8 cellular contexts compared by ENCODE assay signal in the genomic region with DNA sequence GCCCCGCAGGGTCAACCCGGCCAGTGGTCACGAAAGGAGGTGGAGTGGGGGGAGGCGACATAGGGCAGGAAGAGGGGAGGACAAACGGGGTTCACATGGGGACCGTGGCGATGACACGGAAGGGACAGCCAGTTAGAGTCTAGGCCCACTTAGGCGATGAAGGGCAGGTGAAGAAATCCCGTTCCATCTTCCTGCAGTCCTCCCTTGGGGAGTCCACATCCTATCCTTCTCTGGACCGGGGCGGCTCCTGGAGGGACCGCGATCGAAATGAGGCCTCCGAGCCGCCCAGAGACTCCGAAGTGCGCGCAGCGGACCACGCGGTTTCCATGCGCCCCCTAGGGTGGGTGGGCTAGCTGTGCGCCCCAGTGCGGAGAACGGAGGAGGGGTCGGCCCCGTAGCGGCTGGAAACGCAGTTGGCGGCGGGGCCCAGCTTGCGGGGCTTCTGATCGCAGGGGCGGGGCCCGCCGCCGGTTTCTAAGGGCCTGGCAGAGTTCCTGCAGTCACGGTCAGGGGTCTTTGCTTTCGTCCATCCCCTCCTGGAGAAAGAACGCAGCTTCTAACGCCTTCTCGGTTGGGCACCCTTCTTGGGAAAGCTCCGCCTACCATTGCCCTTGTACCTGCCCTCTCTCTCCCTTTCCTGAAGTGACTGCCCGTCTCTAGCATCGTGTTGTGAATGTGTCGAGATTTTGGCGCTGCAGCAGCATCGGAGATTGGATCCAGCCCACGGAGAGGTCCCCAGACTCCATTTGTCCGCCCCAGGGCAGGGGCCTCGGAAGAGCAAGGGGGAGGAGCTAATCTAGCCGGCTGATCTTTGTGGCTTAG. TPM values are rescaled to one million over a fixed set of nuclear protein-coding genes. Genes with fewer than 3 reads are reported as not detected.
A peak's percentile ranks its signal among the peaks of the same experiment; 100 is the strongest.
DNase-seq lines count a peak whose midpoint lies in the region; ATAC-seq and TF ChIP-seq lines count a peak whose summit lies in the region.

No MANE protein-coding gene starts in this region.

- H3K27ac Mint-ChIP-seq in activated T-helper 2 cell treated with anti-CD3 and anti-CD28 coated beads, Interferon-gamma antibody, Interleukin-2, Interleukin-4, amounts not matched to agents 10 μg/mL and 5 μg/mL and 100 μg/mL, durations not matched to agents 14 hours and 24 hours and 36 hours = no peak overlapping the region

- peak; percentile 72 for DNase-seq in Daoy (ENCODE audit: low read depth)
- peak; percentile 46 for DNase-seq in NCI-H748 treated with DMSO at 0.1 percent for 48 hours (lab: John Stamatoyannopoulos, UW)
- DNase-seq in activated T-helper 2 cell treated with anti-CD3 and anti-CD28 coated beads, Interferon-gamma antibody, Interleukin-2, Interleukin-4, amounts not matched to agents 10 μg/mL and 5 μg/mL and 100 μg/mL, durations not matched to agents 14 hours and 24 hours and 36 hours (ENCODE audit: low spot score) = no peak
- DNase-seq in foreskin keratinocyte = no peak
- DNase-seq in thoracic aorta (ENCODE audit: low spot score) = no peak
- DNase-seq in NCI-H2107 (lab: John Stamatoyannopoulos, UW) = no peak

- H3K4me1 ChIP-seq in foreskin keratinocyte (peaks cover 3% of the 10 kb centered on the region), neutrophil (ENCODE audit: control insufficient read depth in 1 of 2, insufficient read depth in 1 of 2, low read depth in 1 of 2, low read length in 1 of 2) (peaks cover 13 to 15% of the 10 kb centered on the region in 2 experiments), thoracic aorta (ENCODE audit: control insufficient read depth in 1 of 2, low read depth in 2 of 2) (peaks cover 0 to 11% of the 10 kb centered on the region in 2 donors)

- H3K36me3 ChIP-seq in neutrophil = no peaks in the 10 kb centered on the region
- no peaks in the 10 kb centered on the region for H3K36me3 ChIP-seq in thoracic aorta

- H3K4me3 ChIP-seq in neutrophil (ENCODE audit: low read depth in 1 of 2, low read length in 1 of 2) (peak overlapping the region; percentile 25 to 44), thoracic aorta (peak overlapping the region; percentile 85)

- H3K27me3 ChIP-seq in foreskin keratinocyte = peaks cover 10% of the 10 kb centered on the region
- H3K27me3 ChIP-seq in neutrophil = peaks cover 75% of the 10 kb centered on the region
- H3K27me3 ChIP-seq in thoracic aorta (replicated peaks; ENCODE audit: insufficient read depth) = no peaks in the 10 kb centered on the region

- H3K36me3 Mint-ChIP-seq in activated T-helper 2 cell treated with anti-CD3 and anti-CD28 coated beads, Interferon-gamma antibody, Interleukin-2, Interleukin-4, amounts not matched to agents 10 μg/mL and 5 μg/mL and 100 μg/mL, durations not matched to agents 14 hours and 24 hours and 36 hours (ENCODE audit: low read depth) = peaks cover 5% of the 10 kb centered on the region

- H3K27me3 Mint-ChIP-seq in activated T-helper 2 cell treated with anti-CD3 and anti-CD28 coated beads, Interferon-gamma antibody, Interleukin-2, Interleukin-4, amounts not matched to agents 10 μg/mL and 5 μg/mL and 100 μg/mL, durations not matched to agents 14 hours and 24 hours and 36 hours (ENCODE audit: low read depth) = no peaks in the 10 kb centered on the region

- ATAC-seq in foreskin keratinocyte (peak; percentile 59), thoracic aorta (ENCODE audit: insufficient number of reproducible peaks, low FRiP score, low read depth) (no peak), HG02852 (IDR thresholded peaks at IDR 0.05; ENCODE audit: unreplicated experiment) (no peak)

- H3K4me1 Mint-ChIP-seq in activated T-helper 2 cell treated with anti-CD3 and anti-CD28 coated beads, Interferon-gamma antibody, Interleukin-2, Interleukin-4, amounts not matched to agents 10 μg/mL and 5 μg/mL and 100 μg/mL, durations not matched to agents 14 hours and 24 hours and 36 hours (ENCODE audit: low read depth) = peaks cover 13% of the 10 kb centered on the region

- intact Hi-C loops in activated T-helper 2 cell treated with anti-CD3 and anti-CD28 coated beads, Interferon-gamma antibody, Interleukin-2, Interleukin-4, amounts not matched to agents 10 μg/mL and 5 μg/mL and 100 μg/mL, durations not matched to agents 14 hours and 24 hours and 36 hours (cut with micrococcal nuclease) = no loop called here

- H3K27ac ChIP-seq in foreskin keratinocyte (no peak overlapping the region), neutrophil (no peak overlapping the region), thoracic aorta (no peak overlapping the region)

- H3K9me3 Mint-ChIP-seq in activated T-helper 2 cell treated with anti-CD3 and anti-CD28 coated beads, Interferon-gamma antibody, Interleukin-2, Interleukin-4, amounts not matched to agents 10 μg/mL and 5 μg/mL and 100 μg/mL, durations not matched to agents 14 hours and 24 hours and 36 hours = no peaks in the 10 kb centered on the region

- TF ChIP-seq CTCF in foreskin keratinocyte (conservative IDR thresholded peaks at IDR 0.05) (peak; percentile 52), neutrophil (IDR thresholded peaks at IDR 0.05) (no peak), thoracic aorta (IDR thresholded peaks at IDR 0.05) (peak; percentile 15)

- peak overlapping the region; percentile 78 for H3K4me3 Mint-ChIP-seq in activated T-helper 2 cell treated with anti-CD3 and anti-CD28 coated beads, Interferon-gamma antibody, Interleukin-2, Interleukin-4, amounts not matched to agents 10 μg/mL and 5 μg/mL and 100 μg/mL, durations not matched to agents 14 hours and 24 hours and 36 hours (ENCODE audit: low read depth)

- H3K9me3 ChIP-seq in neutrophil (no peaks in the 10 kb centered on the region), thoracic aorta (no peaks in the 10 kb centered on the region)

RNA-seq across cellular contexts. Expression of a gene that starts 17.9 kb away (rescaled TPM):
- total RNA-seq in Daoy (2014; rRNA removed; shearing (Covaris generic)) = 0.69 TPM in 1 of 2 replicates, not detected in the other
- 1.3 and 1.9 TPM in 2 replicates for total RNA-seq in activated T-helper 2 cell treated with anti-CD3 and anti-CD28 coated beads, Interferon-gamma antibody, Interleukin-2, Interleukin-4, amounts not matched to agents 10 μg/mL and 5 μg/mL and 100 μg/mL, durations not matched to agents 14 hours and 24 hours and 36 hours
- total RNA-seq in foreskin keratinocyte (0.25 TPM in 1 of 2 replicates, not detected in the other), thoracic aorta (1 to 10 TPM in 1 of 2 donors, not detected in 1; 2.2 TPM)
- polyA plus RNA-seq in foreskin keratinocyte = 0.19 TPM in 2 replicates

RNA-seq across cellular contexts. Expression of a gene that starts 21.7 kb away (rescaled TPM):
- 89.1 and 116 TPM in 2 replicates for total RNA-seq in Daoy (2014; rRNA removed; shearing (Covaris generic))
- 68.3 and 72.8 TPM in 2 replicates for total RNA-seq in activated T-helper 2 cell treated with anti-CD3 and anti-CD28 coated beads, Interferon-gamma antibody, Interleukin-2, Interleukin-4, amounts not matched to agents 10 μg/mL and 5 μg/mL and 100 μg/mL, durations not matched to agents 14 hours and 24 hours and 36 hours
- total RNA-seq in foreskin keratinocyte (55.1 and 55.8 TPM in 2 replicates), thoracic aorta (100 to 1,000 TPM; 148 to 210 TPM)
- 31.5 and 35.0 TPM in 2 replicates for polyA plus RNA-seq in foreskin keratinocyte

RNA-seq across cellular contexts. Expression of a gene that starts 28.3 kb away (rescaled TPM):
- total RNA-seq in Daoy (2014; rRNA removed; shearing (Covaris generic)) = 18.7 and 22.4 TPM in 2 replicates
- 5.2 and 5.6 TPM in 2 replicates for total RNA-seq in activated T-helper 2 cell treated with anti-CD3 and anti-CD28 coated beads, Interferon-gamma antibody, Interleukin-2, Interleukin-4, amounts not matched to agents 10 μg/mL and 5 μg/mL and 100 μg/mL, durations not matched to agents 14 hours and 24 hours and 36 hours
- 5.6 and 5.8 TPM in 2 replicates for total RNA-seq in foreskin keratinocyte
- polyA plus RNA-seq in foreskin keratinocyte = 3.2 and 3.6 TPM in 2 replicates
- 1 to 10 TPM; 3.1 to 4.3 TPM for total RNA-seq in thoracic aorta

RNA-seq across cellular contexts. Expression of a gene that starts 36.6 kb away (rescaled TPM):
- 19.6 and 20.5 TPM in 2 replicates for total RNA-seq in Daoy (2014; rRNA removed; shearing (Covaris generic))
- total RNA-seq in activated T-helper 2 cell treated with anti-CD3 and anti-CD28 coated beads, Interferon-gamma antibody, Interleukin-2, Interleukin-4, amounts not matched to agents 10 μg/mL and 5 μg/mL and 100 μg/mL, durations not matched to agents 14 hours and 24 hours and 36 hours = 31.2 and 31.7 TPM in 2 replicates
- total RNA-seq in foreskin keratinocyte (12.9 and 14.2 TPM in 2 replicates), thoracic aorta (10 to 100 TPM; 13.4 to 21.7 TPM)
- polyA plus RNA-seq in foreskin keratinocyte = 4.6 and 5.5 TPM in 2 replicates

Comparison
In these comparisons a context has a peak if more than half of its experiments do, and no peak if none do; other contexts are left out.
1. DNase-seq: peak in Daoy (single experiment) and NCI-H748 treated with DMSO at 0.1 percent for 48 hours (single experiment); none in activated T-helper 2 cell treated with anti-CD3 and anti-CD28 coated beads, Interferon-gamma antibody, Interleukin-2, Interleukin-4, amounts not matched to agents 10 μg/mL and 5 μg/mL and 100 μg/mL, durations not matched to agents 14 hours and 24 hours and 36 hours (single experiment), foreskin keratinocyte (0 of 2), thoracic aorta (single experiment) and NCI-H2107 (single experiment).